8 cellular contexts compared by ENCODE assay signal in the genomic region with DNA sequence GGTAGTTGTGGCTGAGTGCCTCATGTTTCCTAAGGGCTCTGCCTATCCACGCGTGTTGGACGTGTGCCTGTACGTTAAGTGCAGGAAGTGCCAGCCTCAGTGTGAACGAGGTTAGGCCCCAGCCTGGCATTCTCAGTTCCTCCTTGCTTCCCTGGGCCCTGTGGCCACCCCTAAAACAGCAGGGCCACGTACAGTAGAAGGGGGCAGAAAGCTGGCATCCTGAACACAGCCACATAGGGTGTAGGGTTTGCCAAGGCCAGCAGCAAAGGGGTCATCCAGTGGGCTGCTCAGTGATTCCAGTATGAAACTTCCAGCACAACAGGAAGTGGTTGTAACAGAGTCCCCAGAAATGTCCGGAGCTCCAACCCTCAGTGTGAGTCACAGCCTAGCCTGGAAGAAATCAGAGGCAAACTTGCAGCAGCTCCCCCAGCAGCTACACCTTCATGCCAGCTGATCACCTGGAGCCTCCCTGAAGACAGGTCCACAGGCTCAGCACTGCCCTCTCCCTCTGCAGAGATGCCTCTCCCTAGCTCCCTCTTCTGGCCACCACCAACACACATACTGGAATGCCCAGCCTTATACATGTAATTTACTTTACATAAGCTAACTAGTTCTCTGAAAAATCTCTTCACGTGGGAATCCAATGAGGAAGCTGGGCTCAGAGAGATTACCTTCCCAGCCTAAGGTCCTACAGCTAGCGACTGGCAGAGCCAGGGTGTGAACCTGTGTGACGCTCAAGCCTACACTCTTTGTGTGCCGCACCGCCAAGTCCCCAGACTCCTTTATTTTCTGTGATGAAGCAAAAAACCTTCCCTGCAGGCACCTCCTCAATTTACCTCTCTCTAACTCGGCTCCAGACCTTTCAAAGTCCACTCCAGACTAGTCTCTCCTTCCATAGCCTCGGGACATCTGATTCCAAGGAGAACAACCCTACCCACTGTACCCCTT. TPM values are rescaled to one million over a fixed set of nuclear protein-coding genes. Genes with fewer than 3 reads are reported as not detected.
DNase-seq lines count a peak whose midpoint lies in the region; ATAC-seq and TF ChIP-seq lines count a peak whose summit lies in the region.

No MANE protein-coding gene starts in this region.

- no peak overlapping the region for H3K4me3 ChIP-seq in liver (ENCODE audit: low read depth in 1 of 3, low read length in 3 of 3)
- H3K4me3 ChIP-seq in tibial nerve: no peak overlapping the region

- H3K27ac Mint-ChIP-seq in CD14-positive monocyte: peak overlapping the region; percentile 93 to 97 (median 97)
- H3K27ac Mint-ChIP-seq in activated T-helper 1 cell treated with anti-CD3 and anti-CD28 coated beads, Interleukin-12 subunit alpha, Interleukin-12 subunit beta, Interleukin-2, Interleukin-4 antibody, amounts not matched to agents 30 ng/mL and 10 ng/mL and 1 ng/mL, durations not matched to agents 14 hours and 24 hours and 36 hours: no peak overlapping the region

- H3K4me1 Mint-ChIP-seq in CD14-positive monocyte: peaks cover 84% of the 10 kb centered on the region
- H3K4me1 Mint-ChIP-seq in activated T-helper 1 cell treated with anti-CD3 and anti-CD28 coated beads, Interleukin-12 subunit alpha, Interleukin-12 subunit beta, Interleukin-2, Interleukin-4 antibody, amounts not matched to agents 30 ng/mL and 10 ng/mL and 1 ng/mL, durations not matched to agents 14 hours and 24 hours and 36 hours (ENCODE audit: low read depth): peaks cover 45% of the 10 kb centered on the region

- H3K27me3 Mint-ChIP-seq in CD14-positive monocyte (ENCODE audit: low read depth in 3 of 3): peaks cover 0 to 5% (median 2%) of the 10 kb centered on the region in 3 donors
- no peaks in the 10 kb centered on the region for H3K27me3 Mint-ChIP-seq in activated T-helper 1 cell treated with anti-CD3 and anti-CD28 coated beads, Interleukin-12 subunit alpha, Interleukin-12 subunit beta, Interleukin-2, Interleukin-4 antibody, amounts not matched to agents 30 ng/mL and 10 ng/mL and 1 ng/mL, durations not matched to agents 14 hours and 24 hours and 36 hours (ENCODE audit: insufficient read depth)

- peak; percentile 66 to 84 for TF ChIP-seq RAD21 in liver (IDR thresholded peaks at IDR 0.05)

- H3K36me3 ChIP-seq in liver (ENCODE audit: control insufficient read depth in 4 of 4, insufficient read depth in 3 of 4, low read depth in 1 of 4, low read length in 3 of 4): no peaks in the 10 kb centered on the region
- H3K36me3 ChIP-seq in tibial nerve: no peaks in the 10 kb centered on the region

- no peak for TF ChIP-seq POLR2A in GM18505 (IDR thresholded peaks at IDR 0.05; ENCODE audit: borderline replicate concordance, extremely low read depth, insufficient read depth, insufficient read length)
- TF ChIP-seq POLR2A in tibial nerve (IDR thresholded peaks at IDR 0.05): no peak

- H3K9me3 ChIP-seq in liver (ENCODE audit: control insufficient read depth in 4 of 4, low read length in 3 of 4) (no peaks in the 10 kb centered on the region), tibial nerve (no peaks in the 10 kb centered on the region)

- H3K4me3 Mint-ChIP-seq in CD14-positive monocyte: peak overlapping the region in 1 of 2 donors; percentile 74
- H3K4me3 Mint-ChIP-seq in activated T-helper 1 cell treated with anti-CD3 and anti-CD28 coated beads, Interleukin-12 subunit alpha, Interleukin-12 subunit beta, Interleukin-2, Interleukin-4 antibody, amounts not matched to agents 30 ng/mL and 10 ng/mL and 1 ng/mL, durations not matched to agents 14 hours and 24 hours and 36 hours: no peak overlapping the region

- DNase-seq in CD14-positive monocyte (ENCODE audit: low spot score) (peak; percentile 79), HUDEP-2 (lab: John Stamatoyannopoulos, UW; ENCODE audit: unreplicated experiment in 76 of 76) (peak in 41 of 76 experiments; percentile 2 to 57 (median 19)), SHP77 treated with DMSO at 0.1 percent for 48 hours (lab: John Stamatoyannopoulos, UW) (peak; percentile 9), cerebellum (ENCODE audit: low spot score) (peak; percentile 4), tibial nerve (ENCODE audit: low spot score in 2 of 2) (peak; percentile 20 to 36)
- DNase-seq in activated T-helper 1 cell treated with anti-CD3 and anti-CD28 coated beads, Interleukin-12 subunit alpha, Interleukin-12 subunit beta, Interleukin-2, Interleukin-4 antibody, amounts not matched to agents 30 ng/mL and 10 ng/mL and 1 ng/mL, durations not matched to agents 14 hours and 24 hours and 36 hours (ENCODE audit: low spot score): no peak

- intact Hi-C loops in CD14-positive monocyte (cut with micrococcal nuclease): loop anchor here (5.0 to 10.0 kb wide), 5 partner anchors 59 to 262 kb away; partner anchors contain the start of gene CD86 (in 2 of the 2)
- intact Hi-C loops in activated T-helper 1 cell treated with anti-CD3 and anti-CD28 coated beads, Interleukin-12 subunit alpha, Interleukin-12 subunit beta, Interleukin-2, Interleukin-4 antibody, amounts not matched to agents 30 ng/mL and 10 ng/mL and 1 ng/mL, durations not matched to agents 14 hours and 24 hours and 36 hours (cut with micrococcal nuclease): loop anchor here (5.0 kb wide), 3 partner anchors 83 to 158 kb away; partner anchors contain the start of genes EAF2 and IQCB1

- H3K9me3 Mint-ChIP-seq in CD14-positive monocyte: peaks cover 0 to 3% (median 0%) of the 10 kb centered on the region in 7 donors
- H3K9me3 Mint-ChIP-seq in activated T-helper 1 cell treated with anti-CD3 and anti-CD28 coated beads, Interleukin-12 subunit alpha, Interleukin-12 subunit beta, Interleukin-2, Interleukin-4 antibody, amounts not matched to agents 30 ng/mL and 10 ng/mL and 1 ng/mL, durations not matched to agents 14 hours and 24 hours and 36 hours: no peaks in the 10 kb centered on the region

- 72% methylated on average over 14 of the region's 14 CpGs for whole genome bisulfite sequencing in liver
- 53 to 55% methylated on average over 14 of the region's 14 CpGs for WGBS in tibial nerve, 2 donors

- ATAC-seq in GM18505 (IDR thresholded peaks at IDR 0.05; ENCODE audit: unreplicated experiment): peak; percentile 32

- no peaks in the 10 kb centered on the region for H3K27me3 ChIP-seq in liver (ENCODE audit: control insufficient read depth in 4 of 4, insufficient read depth in 4 of 4, low read length in 3 of 4)
- H3K27me3 ChIP-seq in tibial nerve: no peaks in the 10 kb centered on the region

- peak; percentile 44 for TF ChIP-seq CTCF in CD14-positive monocyte (IDR thresholded peaks at IDR 0.05)
- peak; percentile 51 for TF ChIP-seq CTCF in liver (IDR thresholded peaks at IDR 0.05; ENCODE audit: low read depth, low read length, missing input control)
- TF ChIP-seq CTCF in tibial nerve (IDR thresholded peaks at IDR 0.05): peak in 1 of 5 experiments; percentile 17

- H3K4me1 ChIP-seq in liver (ENCODE audit: control insufficient read depth in 4 of 4, insufficient read depth in 4 of 4, low read length in 3 of 4) (peaks cover 0 to 4% (median 0%) of the 10 kb centered on the region in 4 donors), tibial nerve (peaks cover 0 to 9% (median 3%) of the 10 kb centered on the region in 4 donors)

- no peak overlapping the region for H3K9ac ChIP-seq in liver (ENCODE audit: low read depth in 1 of 2, low read length in 2 of 2)

- H3K27ac ChIP-seq in liver (ENCODE audit: low read depth in 1 of 2, low read length in 2 of 2): peak overlapping the region in 1 of 2 donors; percentile 6
- peak overlapping the region in 2 of 4 donors; percentile 53 to 55 for H3K27ac ChIP-seq in tibial nerve

- TF ChIP-seq EP300 in tibial nerve (IDR thresholded peaks at IDR 0.05): peak in 1 of 2 donors; percentile 73

- peaks cover 4% of the 10 kb centered on the region in 2 donors for H3K36me3 Mint-ChIP-seq in CD14-positive monocyte
- H3K36me3 Mint-ChIP-seq in activated T-helper 1 cell treated with anti-CD3 and anti-CD28 coated beads, Interleukin-12 subunit alpha, Interleukin-12 subunit beta, Interleukin-2, Interleukin-4 antibody, amounts not matched to agents 30 ng/mL and 10 ng/mL and 1 ng/mL, durations not matched to agents 14 hours and 24 hours and 36 hours (ENCODE audit: low read depth): no peaks in the 10 kb centered on the region

TF ChIP-seq in liver, 16 proteins besides CTCF, POLR2A, EP300 and RAD21 (continues in another document):
- TF ChIP-seq JUND (IDR thresholded peaks at IDR 0.05): no peak
- no peak for TF ChIP-seq NR2F2 (IDR thresholded peaks at IDR 0.05)
- no peak for TF ChIP-seq TAF1 (conservative IDR thresholded peaks at IDR 0.05)

RNA-seq across cellular contexts. Expression of gene ILDR1, which starts 26.6 kb away (rescaled TPM):
- polyA plus RNA-seq in CD14-positive monocyte (under 1 TPM; 0.12 to 0.28 TPM), liver (under 1 TPM; 0.07 to 0.21 TPM)
- total RNA-seq in cerebellum (not detected), liver (1 to 10 TPM in 1 of 2 donors, under 1 TPM in 1; 0.17 to 1.7 TPM), tibial nerve (not detected)
- total RNA-seq in activated T-helper 1 cell treated with anti-CD3 and anti-CD28 coated beads, Interleukin-12 subunit alpha, Interleukin-12 subunit beta, Interleukin-2, Interleukin-4 antibody, amounts not matched to agents 30 ng/mL and 10 ng/mL and 1 ng/mL, durations not matched to agents 14 hours and 24 hours and 36 hours: 0.34 and 0.76 TPM in 2 replicates

RNA-seq across cellular contexts. Expression of gene CD86, which starts 59.7 kb away (rescaled TPM):
- polyA plus RNA-seq in CD14-positive monocyte (100 to 1,000 TPM; 273 to 321 TPM), liver (1 to 10 TPM; 1.7 to 2.3 TPM)
- total RNA-seq in cerebellum (1.00 TPM), liver (1 to 10 TPM; 2.9 to 4.0 TPM), tibial nerve (10 to 100 TPM in 2 of 4 donors, 1 to 10 TPM in 2; 5.7 to 10.9 (median 8.4) TPM)
- total RNA-seq in activated T-helper 1 cell treated with anti-CD3 and anti-CD28 coated beads, Interleukin-12 subunit alpha, Interleukin-12 subunit beta, Interleukin-2, Interleukin-4 antibody, amounts not matched to agents 30 ng/mL and 10 ng/mL and 1 ng/mL, durations not matched to agents 14 hours and 24 hours and 36 hours: 2.7 and 3.8 TPM in 2 replicates
